In genomic region chr4:3287972-3288570, GRCh38 we compare ENCODE assay signal across 1 cellular context.
TF ChIP-seq lines count a peak whose summit lies in the region.

No MANE protein-coding gene starts in this region.

TF ChIP-seq in WTC11, 78 proteins besides CTCF, POLR2A, EP300 and RAD21 (continued from another document):
- TF ChIP-seq, protein P1, sequence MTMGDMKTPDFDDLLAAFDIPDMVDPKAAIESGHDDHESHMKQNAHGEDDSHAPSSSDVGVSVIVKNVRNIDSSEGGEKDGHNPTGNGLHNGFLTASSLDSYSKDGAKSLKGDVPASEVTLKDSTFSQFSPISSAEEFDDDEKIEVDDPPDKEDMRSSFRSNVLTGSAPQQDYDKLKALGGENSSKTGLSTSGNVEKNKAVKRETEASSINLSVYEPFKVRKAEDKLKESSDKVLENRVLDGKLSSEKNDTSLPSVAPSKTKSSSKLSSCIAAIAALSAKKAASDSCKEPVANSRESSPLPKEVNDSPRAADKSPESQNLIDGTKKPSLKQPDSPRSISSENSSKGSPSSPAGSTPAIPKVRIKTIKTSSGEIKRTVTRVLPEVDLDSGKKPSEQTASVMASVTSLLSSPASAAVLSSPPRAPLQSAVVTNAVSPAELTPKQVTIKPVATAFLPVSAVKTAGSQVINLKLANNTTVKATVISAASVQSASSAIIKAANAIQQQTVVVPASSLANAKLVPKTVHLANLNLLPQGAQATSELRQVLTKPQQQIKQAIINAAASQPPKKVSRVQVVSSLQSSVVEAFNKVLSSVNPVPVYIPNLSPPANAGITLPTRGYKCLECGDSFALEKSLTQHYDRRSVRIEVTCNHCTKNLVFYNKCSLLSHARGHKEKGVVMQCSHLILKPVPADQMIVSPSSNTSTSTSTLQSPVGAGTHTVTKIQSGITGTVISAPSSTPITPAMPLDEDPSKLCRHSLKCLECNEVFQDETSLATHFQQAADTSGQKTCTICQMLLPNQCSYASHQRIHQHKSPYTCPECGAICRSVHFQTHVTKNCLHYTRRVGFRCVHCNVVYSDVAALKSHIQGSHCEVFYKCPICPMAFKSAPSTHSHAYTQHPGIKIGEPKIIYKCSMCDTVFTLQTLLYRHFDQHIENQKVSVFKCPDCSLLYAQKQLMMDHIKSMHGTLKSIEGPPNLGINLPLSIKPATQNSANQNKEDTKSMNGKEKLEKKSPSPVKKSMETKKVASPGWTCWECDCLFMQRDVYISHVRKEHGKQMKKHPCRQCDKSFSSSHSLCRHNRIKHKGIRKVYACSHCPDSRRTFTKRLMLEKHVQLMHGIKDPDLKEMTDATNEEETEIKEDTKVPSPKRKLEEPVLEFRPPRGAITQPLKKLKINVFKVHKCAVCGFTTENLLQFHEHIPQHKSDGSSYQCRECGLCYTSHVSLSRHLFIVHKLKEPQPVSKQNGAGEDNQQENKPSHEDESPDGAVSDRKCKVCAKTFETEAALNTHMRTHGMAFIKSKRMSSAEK (CRISPR knock-in tag; IDR thresholded peaks at IDR 0.05; ENCODE audit: borderline replicate concordance) = no peak
- TF ChIP-seq, protein P2, sequence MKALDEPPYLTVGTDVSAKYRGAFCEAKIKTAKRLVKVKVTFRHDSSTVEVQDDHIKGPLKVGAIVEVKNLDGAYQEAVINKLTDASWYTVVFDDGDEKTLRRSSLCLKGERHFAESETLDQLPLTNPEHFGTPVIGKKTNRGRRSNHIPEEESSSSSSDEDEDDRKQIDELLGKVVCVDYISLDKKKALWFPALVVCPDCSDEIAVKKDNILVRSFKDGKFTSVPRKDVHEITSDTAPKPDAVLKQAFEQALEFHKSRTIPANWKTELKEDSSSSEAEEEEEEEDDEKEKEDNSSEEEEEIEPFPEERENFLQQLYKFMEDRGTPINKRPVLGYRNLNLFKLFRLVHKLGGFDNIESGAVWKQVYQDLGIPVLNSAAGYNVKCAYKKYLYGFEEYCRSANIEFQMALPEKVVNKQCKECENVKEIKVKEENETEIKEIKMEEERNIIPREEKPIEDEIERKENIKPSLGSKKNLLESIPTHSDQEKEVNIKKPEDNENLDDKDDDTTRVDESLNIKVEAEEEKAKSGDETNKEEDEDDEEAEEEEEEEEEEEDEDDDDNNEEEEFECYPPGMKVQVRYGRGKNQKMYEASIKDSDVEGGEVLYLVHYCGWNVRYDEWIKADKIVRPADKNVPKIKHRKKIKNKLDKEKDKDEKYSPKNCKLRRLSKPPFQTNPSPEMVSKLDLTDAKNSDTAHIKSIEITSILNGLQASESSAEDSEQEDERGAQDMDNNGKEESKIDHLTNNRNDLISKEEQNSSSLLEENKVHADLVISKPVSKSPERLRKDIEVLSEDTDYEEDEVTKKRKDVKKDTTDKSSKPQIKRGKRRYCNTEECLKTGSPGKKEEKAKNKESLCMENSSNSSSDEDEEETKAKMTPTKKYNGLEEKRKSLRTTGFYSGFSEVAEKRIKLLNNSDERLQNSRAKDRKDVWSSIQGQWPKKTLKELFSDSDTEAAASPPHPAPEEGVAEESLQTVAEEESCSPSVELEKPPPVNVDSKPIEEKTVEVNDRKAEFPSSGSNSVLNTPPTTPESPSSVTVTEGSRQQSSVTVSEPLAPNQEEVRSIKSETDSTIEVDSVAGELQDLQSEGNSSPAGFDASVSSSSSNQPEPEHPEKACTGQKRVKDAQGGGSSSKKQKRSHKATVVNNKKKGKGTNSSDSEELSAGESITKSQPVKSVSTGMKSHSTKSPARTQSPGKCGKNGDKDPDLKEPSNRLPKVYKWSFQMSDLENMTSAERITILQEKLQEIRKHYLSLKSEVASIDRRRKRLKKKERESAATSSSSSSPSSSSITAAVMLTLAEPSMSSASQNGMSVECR (CRISPR knock-in tag; IDR thresholded peaks at IDR 0.05; ENCODE audit: borderline replicate concordance) = no peak
